In genomic region chr2:126698376-126698775, GRCh38 we compare ENCODE assay signal across 1 cellular context.
TF ChIP-seq lines count a peak whose summit lies in the region.

No MANE protein-coding gene starts in this region.

TF ChIP-seq in H1, 55 proteins besides CTCF, POLR2A, EP300 and RAD21:
- TF ChIP-seq SUZ12 (IDR thresholded peaks at IDR 0.05; ENCODE audit: low read length): no peak
- no peak for TF ChIP-seq TAF7 (optimal IDR thresholded peaks at IDR 0.05; ENCODE audit: borderline replicate concordance, low read depth, low read length)
- TF ChIP-seq CEBPB (IDR thresholded peaks at IDR 0.05; ENCODE audit: low read depth, low read length): no peak
- no peak for TF ChIP-seq RFX5 (IDR thresholded peaks at IDR 0.05; ENCODE audit: borderline replicate concordance, low read depth, low read length)
- no peak for TF ChIP-seq MAX (IDR thresholded peaks at IDR 0.05)
- TF ChIP-seq JUN (IDR thresholded peaks at IDR 0.05; ENCODE audit: low read depth, low read length): no peak
- TF ChIP-seq POLR2AphosphoS5 (IDR thresholded peaks at IDR 0.05; ENCODE audit: low read depth, low read length): no peak
- TF ChIP-seq SAP30 (IDR thresholded peaks at IDR 0.05; ENCODE audit: insufficient read depth, insufficient replicate concordance, low read length): no peak
- no peak for TF ChIP-seq CREB1 (IDR thresholded peaks at IDR 0.05)
- no peak for TF ChIP-seq FOSL1 (IDR thresholded peaks at IDR 0.05; ENCODE audit: insufficient read depth, low read depth, low read length)
- no peak for TF ChIP-seq CBX8 (IDR thresholded peaks at IDR 0.05; ENCODE audit: borderline replicate concordance, low read depth, low read length)
- TF ChIP-seq KDM5A (IDR thresholded peaks at IDR 0.05; ENCODE audit: low read length): no peak
- no peak for TF ChIP-seq CBX5 (IDR thresholded peaks at IDR 0.05; ENCODE audit: low read depth, low read length)
- TF ChIP-seq HDAC2 (IDR thresholded peaks at IDR 0.05; ENCODE audit: borderline replicate concordance in 1 of 2, low read depth in 2 of 2, low read length in 2 of 2): no peak
- TF ChIP-seq RNF2 (IDR thresholded peaks at IDR 0.05; ENCODE audit: borderline replicate concordance, low read depth, low read length, missing control alignments, poor library complexity, severe bottlenecking): no peak
- TF ChIP-seq RXRA (IDR thresholded peaks at IDR 0.05; ENCODE audit: insufficient read depth, low read depth, low read length): no peak
- no peak for TF ChIP-seq BRCA1 (IDR thresholded peaks at IDR 0.05; ENCODE audit: low read depth, low read length)
- no peak for TF ChIP-seq NRF1 (IDR thresholded peaks at IDR 0.05; ENCODE audit: low read depth, low read length)
- TF ChIP-seq TAF1 (IDR thresholded peaks at IDR 0.05; ENCODE audit: low read depth, low read length): no peak
